Comparison of ENCODE assay signal across 15 cellular contexts in genomic region chr20:63702751-63703470, GRCh38. TPM values are rescaled to one million over a fixed set of nuclear protein-coding genes. Genes with fewer than 3 reads are reported as not detected.
DNase-seq lines count a peak whose midpoint lies in the region; ATAC-seq, FAIRE-seq and TF ChIP-seq lines count a peak whose summit lies in the region.
"Had no signal": no experiment of that assay in that cellular context is flagged by ENCODE, and none has a peak within 500 bp of the region (broad histone marks: within the 10 kb centered on the region; RNA-seq: fewer than 3 reads in every experiment).

No MANE protein-coding gene starts in this region.

- peaks cover 31% of the 10 kb centered on the region for H3K36me3 Mint-ChIP-seq in effector memory CD8-positive, alpha-beta T cell (ENCODE audit: insufficient read depth)

- H3K36me3 ChIP-seq in right atrium auricular region: peaks cover 27% of the 10 kb centered on the region

- H3K27ac Mint-ChIP-seq in effector memory CD8-positive, alpha-beta T cell: peak overlapping the region; percentile 68 to 78

- FAIRE-seq in HTR-8/SVneo (lab: Jason Lieb, UNC): peak; percentile 68

- H3K9me3 ChIP-seq in right atrium auricular region: no peaks in the 10 kb centered on the region
- H3K9me3 ChIP-seq: MG63 had no signal

- H3K4me1 ChIP-seq in right atrium auricular region: peaks cover 0 to 36% of the 10 kb centered on the region in 2 donors

- DNase-seq in left ventricle myocardium superior (peak; percentile 20), right atrium auricular region (ENCODE audit: low spot score) (no peak), HTR-8/SVneo (ENCODE audit: insufficient read length, low spot score) (no peak), left lobe of liver (ENCODE audit: low spot score) (no peak), NCI-H146 (lab: John Stamatoyannopoulos, UW) (no peak), hypothalamus (lab: John Stamatoyannopoulos, UW) (no peak), anterior cingulate cortex (lab: John Stamatoyannopoulos, UW) (no peak)
- no peak for DNase-seq in effector memory CD8-positive, alpha-beta T cell
- DNase-seq: amniotic stem cell, MG63, NCI-H187 treated with DMSO at 0.1 percent for 48 hours, retina had no signal

- ATAC-seq in left ventricle myocardium superior (no peak), left lobe of liver (no peak)
- ATAC-seq in effector memory CD8-positive, alpha-beta T cell (replicated peaks): no peak

- TF ChIP-seq CTCF in right atrium auricular region (IDR thresholded peaks at IDR 0.05): no peak

- intact Hi-C loops in left ventricle myocardium superior (cut with micrococcal nuclease): no loop called here

- peaks cover 15 to 24% of the 10 kb centered on the region in 2 donors for H3K4me1 Mint-ChIP-seq in effector memory CD8-positive, alpha-beta T cell (ENCODE audit: low read depth in 2 of 2)

- no peak overlapping the region for H3K4me3 Mint-ChIP-seq in effector memory CD8-positive, alpha-beta T cell

- no peak overlapping the region for H3K27ac ChIP-seq in right atrium auricular region
- H3K27ac ChIP-seq: epithelial cell of prostate, PC-9, VCaP had no signal

- no peak overlapping the region for H3K4me3 ChIP-seq in right atrium auricular region
- H3K4me3 ChIP-seq: MG63, PC-9 had no signal

- H3K27me3 ChIP-seq in right atrium auricular region: no peaks in the 10 kb centered on the region
- H3K27me3 ChIP-seq: MG63 had no signal

- H3K27me3 Mint-ChIP-seq in effector memory CD8-positive, alpha-beta T cell: no peaks in the 10 kb centered on the region

- no peaks in the 10 kb centered on the region for H3K9me3 Mint-ChIP-seq in effector memory CD8-positive, alpha-beta T cell

RNA-seq across cellular contexts. Expression of gene ARFRP1, which starts 4.9 kb away (rescaled TPM):
- 46.5 TPM for total RNA-seq in left ventricle myocardium superior
- 10 to 100 TPM; 33.5 to 39.4 TPM for total RNA-seq in right atrium auricular region
- 23.6 TPM for total RNA-seq in left lobe of liver

RNA-seq across cellular contexts. Expression of gene ZGPAT, which starts 4.9 kb away (rescaled TPM):
- total RNA-seq in left ventricle myocardium superior (16.2 TPM), right atrium auricular region (10 to 100 TPM; 11.9 to 15.1 TPM), left lobe of liver (64.1 TPM)

RNA-seq across cellular contexts. Expression of gene TNFRSF6B, which starts 6.5 kb away (rescaled TPM):
- total RNA-seq in left ventricle myocardium superior: 0.64 TPM
- total RNA-seq in right atrium auricular region: 1 to 10 TPM; 1.2 to 3.8 TPM
- 0.40 TPM for total RNA-seq in left lobe of liver
- total RNA-seq: PC-9 had no signal

RNA-seq across cellular contexts. Expression of gene LIME1, which starts 33.6 kb away (rescaled TPM):
- total RNA-seq in left ventricle myocardium superior: 2.7 TPM
- total RNA-seq in right atrium auricular region: 1 to 10 TPM; 2.4 to 2.5 TPM
- 122 TPM for total RNA-seq in left lobe of liver

RNA-seq across cellular contexts. Expression of gene SLC2A4RG, which starts 36.7 kb away (rescaled TPM):
- total RNA-seq in left ventricle myocardium superior: 104 TPM
- total RNA-seq in right atrium auricular region: 10 to 100 TPM; 30.1 to 30.7 TPM
- 195 TPM for total RNA-seq in left lobe of liver
